6 cellular contexts compared by ENCODE assay signal in genomic region chrX:1261771-1262170, GRCh38. TPM values are rescaled to one million over a fixed set of nuclear protein-coding genes. Genes with fewer than 3 reads are reported as not detected.
"Had no signal": no experiment of that assay in that cellular context is flagged by ENCODE, and none has a peak within 500 bp of the region (broad histone marks: within the 10 kb centered on the region; RNA-seq: fewer than 3 reads in every experiment).

No MANE protein-coding gene starts in this region.

RNA-seq across cellular contexts. Expression of gene CSF2RA, which starts 6.8 kb away (rescaled TPM):
- total RNA-seq: LHCN-M2, MCF 10A, SJSA1 had no signal
- polyA plus RNA-seq: SK-N-SH had no signal

RNA-seq across cellular contexts. Expression of gene CRLF2, which starts 49.3 kb away (rescaled TPM):
- total RNA-seq: LHCN-M2, MCF 10A, PC-3, Peyer's patch, SJSA1 had no signal
- polyA plus RNA-seq: SK-N-SH had no signal
